Comparison of ENCODE assay signal across 16 cellular contexts in the genomic region with DNA sequence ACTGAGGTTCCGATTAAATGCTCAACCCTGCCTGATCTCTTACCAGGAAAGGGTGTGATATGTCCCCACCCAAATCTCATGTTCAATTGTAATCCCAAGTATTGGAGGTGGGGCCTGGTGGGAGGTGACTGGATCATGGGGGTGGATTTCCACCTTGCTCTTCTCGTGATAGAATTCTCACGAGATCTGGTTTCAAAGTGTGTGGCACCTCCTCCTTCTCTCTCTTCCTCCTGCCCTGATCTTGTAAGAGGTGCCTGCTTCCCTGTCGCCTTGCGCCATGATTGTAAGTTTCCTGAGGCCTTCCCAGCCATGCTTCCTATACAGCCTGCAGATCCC. TPM values are rescaled to one million over a fixed set of nuclear protein-coding genes. Genes with fewer than 3 reads are reported as not detected.
DNase-seq lines count a peak whose midpoint lies in the region; FAIRE-seq and TF ChIP-seq lines count a peak whose summit lies in the region.
"Had no signal": no experiment of that assay in that cellular context is flagged by ENCODE, and none has a peak within 500 bp of the region (broad histone marks: within the 10 kb centered on the region; RNA-seq: fewer than 3 reads in every experiment).

No MANE protein-coding gene starts in this region.

- H3K9me3 ChIP-seq in SU-DHL-6 (ENCODE audit: insufficient read depth, low read length) (no peaks in the 10 kb centered on the region), muscle layer of duodenum (ENCODE audit: control insufficient read depth in 1 of 2, low read length in 2 of 2) (no peaks in the 10 kb centered on the region), neural progenitor cell (ENCODE audit: low read depth) (no peaks in the 10 kb centered on the region)
- H3K9me3 ChIP-seq: heart left ventricle, psoas muscle had no signal

- H3K4me3 Mint-ChIP-seq in neural progenitor cell: no peak overlapping the region

- TF ChIP-seq CTCF in SU-DHL-6 (IDR thresholded peaks at IDR 0.05; ENCODE audit: insufficient read depth, low read length, poor library complexity, severe bottlenecking) (no peak), neural progenitor cell (IDR thresholded peaks at IDR 0.05) (no peak)

- no peaks in the 10 kb centered on the region for H3K36me3 Mint-ChIP-seq in neural progenitor cell

- no peak overlapping the region for H3K9ac ChIP-seq in SU-DHL-6 (ENCODE audit: low read length)
- no peak overlapping the region for H3K9ac ChIP-seq in neural progenitor cell

- H3K9me2 ChIP-seq in SU-DHL-6 (replicated peaks; ENCODE audit: insufficient read depth, low read length): no peaks in the 10 kb centered on the region

- H3K9me3 Mint-ChIP-seq in neural progenitor cell: peaks cover 6% of the 10 kb centered on the region

- H4K20me1 ChIP-seq in SU-DHL-6 (ENCODE audit: low read depth, low read length): no peaks in the 10 kb centered on the region
- H4K20me1 ChIP-seq in neural progenitor cell (ENCODE audit: low read depth): no peaks in the 10 kb centered on the region

- DNase-seq in DMS153 (lab: John Stamatoyannopoulos, UW) (peak; percentile 70), DMS153 treated with DMSO at 0.1 percent for 48 hours (lab: John Stamatoyannopoulos, UW; ENCODE audit: unreplicated experiment) (no peak), GF-D8 (lab: John Stamatoyannopoulos, UW) (peak; percentile 52), neural progenitor cell (ENCODE audit: low spot score) (no peak), NCI-H1417 treated with DMSO at 0.1 percent for 48 hours (lab: John Stamatoyannopoulos, UW) (no peak), RCC 7860 (ENCODE audit: low spot score) (no peak)
- DNase-seq: DMS 273 treated with DMSO at 0.1 percent for 48 hours; heart left ventricle; NK-92 treated with Interleukin-12 subunit alpha and Interleukin-12 subunit beta, amount 100 ng/mL, for 24 hours had no signal

- no peak overlapping the region for H3K27ac Mint-ChIP-seq in neural progenitor cell

- H3K27me3 ChIP-seq in SU-DHL-6 (ENCODE audit: low read length): no peaks in the 10 kb centered on the region
- no peaks in the 10 kb centered on the region for H3K27me3 ChIP-seq in muscle layer of duodenum (ENCODE audit: low read depth, low read length)
- no peaks in the 10 kb centered on the region for H3K27me3 ChIP-seq in neural progenitor cell
- H3K27me3 ChIP-seq: heart left ventricle had no signal

- peaks cover 9% of the 10 kb centered on the region for H3K27me3 Mint-ChIP-seq in neural progenitor cell (ENCODE audit: insufficient read depth, low read depth)

- peaks cover 0 to 11% of the 10 kb centered on the region in 2 donors for H3K4me1 ChIP-seq in muscle layer of duodenum (ENCODE audit: control insufficient read depth in 1 of 2, insufficient read depth in 2 of 2, low read length in 2 of 2)
- peaks cover 9% of the 10 kb centered on the region for H3K4me1 ChIP-seq in neural progenitor cell
- H3K4me1 ChIP-seq: psoas muscle had no signal

- H3K27ac ChIP-seq in SU-DHL-6 (ENCODE audit: low read depth, low read length): peak overlapping the region; percentile 49
- H3K27ac ChIP-seq in muscle layer of duodenum (ENCODE audit: low read length): peak overlapping the region; percentile 72
- no peak overlapping the region for H3K27ac ChIP-seq in neural progenitor cell
- H3K27ac ChIP-seq: 22Rv1, heart left ventricle, psoas muscle had no signal

- no peak for FAIRE-seq in RCC 7860 (lab: Jason Lieb, UNC)
- FAIRE-seq: astrocyte, endometrium had no signal

- H2AFZ ChIP-seq in SU-DHL-6 (ENCODE audit: low read depth, low read length, severe bottlenecking): no peak overlapping the region
- no peak overlapping the region for H2AFZ ChIP-seq in neural progenitor cell (replicated peaks)

- H3K4me1 Mint-ChIP-seq in neural progenitor cell: peaks cover 28% of the 10 kb centered on the region

- H3K79me2 ChIP-seq in SU-DHL-6 (ENCODE audit: insufficient read depth, low read length) (no peaks in the 10 kb centered on the region), neural progenitor cell (ENCODE audit: low read depth) (no peaks in the 10 kb centered on the region)

- peak overlapping the region; percentile 39 for H3K4me2 ChIP-seq in SU-DHL-6 (ENCODE audit: low read depth, low read length, poor library complexity, severe bottlenecking)
- no peak overlapping the region for H3K4me2 ChIP-seq in neural progenitor cell

- H3K4me3 ChIP-seq in SU-DHL-6 (ENCODE audit: insufficient read depth, low read length, poor library complexity, severe bottlenecking) (no peak overlapping the region), muscle layer of duodenum (ENCODE audit: low read depth in 1 of 2, low read length in 2 of 2) (no peak overlapping the region), neural progenitor cell (no peak overlapping the region)
- H3K4me3 ChIP-seq: heart left ventricle, psoas muscle had no signal

- peaks cover 6% of the 10 kb centered on the region; the same call in 1 of the 2 replicates for H3F3A ChIP-seq in SU-DHL-6 (ENCODE audit: insufficient read depth)
- peaks cover 6% of the 10 kb centered on the region for H3F3A ChIP-seq in neural progenitor cell (ENCODE audit: low read depth)

- H3K36me3 ChIP-seq in SU-DHL-6 (ENCODE audit: low read length) (no peaks in the 10 kb centered on the region), muscle layer of duodenum (ENCODE audit: control insufficient read depth in 1 of 2, insufficient read depth in 2 of 2, low read length in 2 of 2) (no peaks in the 10 kb centered on the region), neural progenitor cell (no peaks in the 10 kb centered on the region)
- H3K36me3 ChIP-seq: heart left ventricle had no signal

RNA-seq across cellular contexts. Expression of a gene that starts 34.9 kb away (rescaled TPM):
- total RNA-seq in neural progenitor cell (ENCODE audit: low replicate concordance): 0.04 and 0.34 TPM in 2 replicates

RNA-seq across cellular contexts. Expression of a gene that starts 52.5 kb away (rescaled TPM):
- total RNA-seq in neural progenitor cell (ENCODE audit: low replicate concordance): 1.2 and 6.1 TPM in 2 replicates

RNA-seq across cellular contexts. Expression of a gene that starts 57.5 kb away (rescaled TPM):
- not detected in 2 replicates for total RNA-seq in neural progenitor cell (ENCODE audit: low replicate concordance)
- total RNA-seq: astrocyte, MCF 10A had no signal

Comparison
In these comparisons a context has a peak if more than half of its experiments do, and no peak if none do; other contexts are left out.
1. DNase-seq: peak in DMS153 (single experiment) and GF-D8 (single experiment); none in DMS153 treated with DMSO at 0.1 percent for 48 hours (single experiment), neural progenitor cell (single experiment), NCI-H1417 treated with DMSO at 0.1 percent for 48 hours (single experiment) and RCC 7860 (single experiment).